8 cellular contexts compared by ENCODE assay signal in genomic region chr5:150161242-150162141, GRCh38. TPM values are rescaled to one million over a fixed set of nuclear protein-coding genes. Genes with fewer than 3 reads are reported as not detected.
DNase-seq lines count a peak whose midpoint lies in the region; ATAC-seq lines count a peak whose summit lies in the region.

No MANE protein-coding gene starts in this region.

- H3K9me3 Mint-ChIP-seq in activated CD4-positive, alpha-beta memory T cell treated with anti-CD3 and anti-CD28 coated beads for 36 hours: no peaks in the 10 kb centered on the region
- no peaks in the 10 kb centered on the region for H3K9me3 Mint-ChIP-seq in memory B cell

- POLR2A ChIA-PET in activated CD4-positive, alpha-beta memory T cell treated with anti-CD3 and anti-CD28 coated beads for 36 hours (lab: Charles Lee): no interaction called here

- no peak overlapping the region for H3K4me3 Mint-ChIP-seq in activated CD4-positive, alpha-beta memory T cell treated with anti-CD3 and anti-CD28 coated beads for 36 hours
- H3K4me3 Mint-ChIP-seq in memory B cell: no peak overlapping the region

- peak overlapping the region; percentile 4 to 21 for H3K9ac ChIP-seq in duodenal mucosa (ENCODE audit: low read depth in 1 of 2, low read length in 2 of 2)

- intact Hi-C loops in activated CD4-positive, alpha-beta memory T cell treated with anti-CD3 and anti-CD28 coated beads for 36 hours (cut with micrococcal nuclease): loop anchor here (1.0 kb wide), 3 partner anchors 57 to 275 kb away; no protein-coding TSS in a partner anchor

- H3K9me3 ChIP-seq in duodenal mucosa (ENCODE audit: control insufficient read depth in 1 of 2, low read length in 2 of 2): no peaks in the 10 kb centered on the region

- peak overlapping the region in 1 of 2 donors; percentile 26 for H3K4me3 ChIP-seq in duodenal mucosa (ENCODE audit: low read depth in 1 of 2, low read length in 2 of 2)

- H3K36me3 Mint-ChIP-seq in activated CD4-positive, alpha-beta memory T cell treated with anti-CD3 and anti-CD28 coated beads for 36 hours: no peaks in the 10 kb centered on the region
- no peaks in the 10 kb centered on the region for H3K36me3 Mint-ChIP-seq in memory B cell

- peak; percentile 71 for ATAC-seq in GM18517 (IDR thresholded peaks at IDR 0.05; ENCODE audit: unreplicated experiment)
- peak; percentile 61 for ATAC-seq in HG03139 (IDR thresholded peaks at IDR 0.05; ENCODE audit: unreplicated experiment)
- ATAC-seq in memory B cell (ENCODE audit: low read depth): peak; percentile 82

- DNase-seq in A172 (ENCODE audit: low spot score): peak; percentile 76
- DNase-seq in NCI-H526 treated with DMSO at 0.1 percent for 48 hours (lab: John Stamatoyannopoulos, UW): peak; percentile 55
- DNase-seq in activated CD4-positive, alpha-beta memory T cell treated with anti-CD3 and anti-CD28 coated beads for 36 hours: peak; percentile 84
- peak; percentile 75 to 85 for DNase-seq in memory B cell (ENCODE audit: low spot score in 2 of 2)
- peak; percentile 23 to 42 for DNase-seq in stimulated activated CD8-positive, alpha-beta memory T cell treated with anti-CD3 and anti-CD28 coated beads, Interleukin-15, amount 100 ng/mL, for 4 hours (ENCODE audit: low read depth in 2 of 2)

- H3K27ac ChIP-seq in duodenal mucosa (ENCODE audit: low read depth, low read length): peak overlapping the region; percentile 65

- H3K4me1 Mint-ChIP-seq in activated CD4-positive, alpha-beta memory T cell treated with anti-CD3 and anti-CD28 coated beads for 36 hours (ENCODE audit: low read depth): no peaks in the 10 kb centered on the region
- peaks cover 13% of the 10 kb centered on the region for H3K4me1 Mint-ChIP-seq in memory B cell

- H3K4me1 ChIP-seq in duodenal mucosa (ENCODE audit: control insufficient read depth in 1 of 2, insufficient read depth in 2 of 2, low read length in 2 of 2): peaks cover 43 to 48% of the 10 kb centered on the region in 2 donors

- CTCF ChIA-PET in activated CD4-positive, alpha-beta memory T cell treated with anti-CD3 and anti-CD28 coated beads for 36 hours (lab: Charles Lee): interaction anchor here (0.8 to 2.2 kb wide), 8 partner anchors 11 to 273 kb away, joined by 3 to 18 read pairs (median 4); no protein-coding TSS in a partner anchor

- H3K27me3 Mint-ChIP-seq in activated CD4-positive, alpha-beta memory T cell treated with anti-CD3 and anti-CD28 coated beads for 36 hours: peaks cover 20% of the 10 kb centered on the region
- H3K27me3 Mint-ChIP-seq in memory B cell: peaks cover 2% of the 10 kb centered on the region

- no peaks in the 10 kb centered on the region for H3K36me3 ChIP-seq in duodenal mucosa (ENCODE audit: control insufficient read depth in 1 of 2, insufficient read depth in 2 of 2, low read length in 2 of 2)

- H3K27ac Mint-ChIP-seq in activated CD4-positive, alpha-beta memory T cell treated with anti-CD3 and anti-CD28 coated beads for 36 hours: no peak overlapping the region
- no peak overlapping the region for H3K27ac Mint-ChIP-seq in memory B cell

- no peaks in the 10 kb centered on the region for H3K27me3 ChIP-seq in duodenal mucosa (ENCODE audit: control insufficient read depth in 1 of 2, insufficient read depth in 2 of 2, low read length in 2 of 2)

RNA-seq across cellular contexts. Expression of gene CDX1, which starts 5.1 kb away (rescaled TPM):
- total RNA-seq in A172 (2014; rRNA removed; shearing (Covaris generic)): not detected in 2 replicates
- not detected for total RNA-seq in activated CD4-positive, alpha-beta memory T cell treated with anti-CD3 and anti-CD28 coated beads for 36 hours

RNA-seq across cellular contexts. Expression of gene PDGFRB, which starts 5.8 kb away (rescaled TPM):
- total RNA-seq in A172 (2014; rRNA removed; shearing (Covaris generic)): 33.5 and 55.9 TPM in 2 replicates
- under 1 TPM; 0.21 to 0.34 TPM for total RNA-seq in activated CD4-positive, alpha-beta memory T cell treated with anti-CD3 and anti-CD28 coated beads for 36 hours

RNA-seq across cellular contexts. Expression of gene SLC6A7, which starts 28.4 kb away (rescaled TPM):
- not detected in 2 replicates for total RNA-seq in A172 (2014; rRNA removed; shearing (Covaris generic))
- total RNA-seq in activated CD4-positive, alpha-beta memory T cell treated with anti-CD3 and anti-CD28 coated beads for 36 hours: not detected

Comparison
In these comparisons a context has a peak if more than half of its experiments do, and no peak if none do; other contexts are left out.
1. DNase-seq: peak in every context shown above with its lines; median percentile 84 in activated CD4-positive, alpha-beta memory T cell treated with anti-CD3 and anti-CD28 coated beads for 36 hours; 80 in memory B cell; 76 in A172; 55 in NCI-H526 treated with DMSO at 0.1 percent for 48 hours; 32 in stimulated activated CD8-positive, alpha-beta memory T cell treated with anti-CD3 and anti-CD28 coated beads, Interleukin-15, amount 100 ng/mL, for 4 hours.
2. RNA of gene PDGFRB, which starts 5.8 kb away (total RNA-seq): 33.5 to 55.9 TPM in A172; 0.21 to 0.34 TPM in activated CD4-positive, alpha-beta memory T cell treated with anti-CD3 and anti-CD28 coated beads for 36 hours; every median in the first group is over 10 times any median in the second.
3. Peak in every context shown above with its lines, with median percentiles within 50 percentile points of each other: ATAC-seq.